In genomic region chr2:111883661-111884591, GRCh38 we compare ENCODE assay signal across 8 cellular contexts. TPM values are rescaled to one million over a fixed set of nuclear protein-coding genes. Genes with fewer than 3 reads are reported as not detected.
A peak's percentile ranks its signal among the peaks of the same experiment; 100 is the strongest.
DNase-seq lines count a peak whose midpoint lies in the region; ATAC-seq and TF ChIP-seq lines count a peak whose summit lies in the region.

Gene ANAPC1 (minus strand): TSS chr2:111884193. CDS start chr2:111880825, 3,368 bp downstream.

- no peak for TF ChIP-seq EP300 in suprapubic skin (IDR thresholded peaks at IDR 0.05)

- peak; percentile 96 for ATAC-seq in omental fat pad (ENCODE audit: low FRiP score)

- H3K4me1 Mint-ChIP-seq in activated naive CD4-positive, alpha-beta T cell treated with anti-CD3 and anti-CD28 coated beads for 36 hours (ENCODE audit: low read depth), result peaks cover 16% of the 10 kb centered on the region

- DNase-seq in GM04503 (ENCODE audit: low read depth) (peak; percentile 30), HCEC 1CT (peak; percentile 81), MM.1S (peak; percentile 89), SK-N-MC (ENCODE audit: low read depth, low spot score) (no peak), globus pallidus (ENCODE audit: low spot score) (peak; percentile 75), omental fat pad (ENCODE audit: low spot score) (peak; percentile 48), suprapubic skin (ENCODE audit: low spot score in 2 of 2) (peak; percentile 82 to 89)
- DNase-seq in activated naive CD4-positive, alpha-beta T cell treated with anti-CD3 and anti-CD28 coated beads for 36 hours, result peak; percentile 88

- H3K9me2 ChIP-seq in MM.1S (replicated peaks; ENCODE audit: insufficient read depth, low read length), result no peaks in the 10 kb centered on the region

- H3K27ac ChIP-seq in MM.1S (ENCODE audit: low read length) (peak within 1 kb of the TSS; percentile 82), SK-N-MC (peak within 1 kb of the TSS; percentile 81), suprapubic skin (peak within 1 kb of the TSS; percentile 86)

- peak within 1 kb of the TSS; percentile 89 for H2AFZ ChIP-seq in MM.1S (ENCODE audit: low read length)

- no peaks in the 10 kb centered on the region for H3K27me3 ChIP-seq in MM.1S (replicated peaks; ENCODE audit: insufficient read depth, low read length)
- H3K27me3 ChIP-seq in suprapubic skin, result no peaks in the 10 kb centered on the region

- WGBS in suprapubic skin, result 0% methylated on average over 45 of the region's 73 CpGs

- H3K4me1 ChIP-seq in MM.1S (ENCODE audit: low read length) (0 out of 2 replicates have a peak, but pooled peaks cover 3% of the 10 kb centered on the region), suprapubic skin (peaks cover 19% of the 10 kb centered on the region)

- peaks cover 28% of the 10 kb centered on the region for H3K79me2 ChIP-seq in MM.1S (ENCODE audit: low read length)

- CTCF ChIA-PET in activated naive CD4-positive, alpha-beta T cell treated with anti-CD3 and anti-CD28 coated beads for 36 hours (lab: Charles Lee), result interaction anchor here (0.6 to 2.2 kb wide), 8 partner anchors 14 to 849 kb away, joined by 3 to 4 read pairs (median 3); partner anchors contain the start of gene ZC3H8

- H3F3A ChIP-seq in MM.1S (ENCODE audit: insufficient read depth, low read length), result peaks cover 6% of the 10 kb centered on the region

- peak in 1 of 2 donors; percentile 23 for TF ChIP-seq POLR2A in suprapubic skin (IDR thresholded peaks at IDR 0.05)

- TF ChIP-seq CTCF in MM.1S (IDR thresholded peaks at IDR 0.05; ENCODE audit: low read length) (no peak), omental fat pad (IDR thresholded peaks at IDR 0.05) (no peak), suprapubic skin (IDR thresholded peaks at IDR 0.05) (no peak)

- no peaks in the 10 kb centered on the region for H3K9me3 ChIP-seq in MM.1S (replicated peaks; ENCODE audit: insufficient read depth, low read length)
- no peaks in the 10 kb centered on the region for H3K9me3 ChIP-seq in SK-N-MC (ENCODE audit: low read depth, low read length)
- H3K9me3 ChIP-seq in suprapubic skin, result no peaks in the 10 kb centered on the region

- H3K36me3 ChIP-seq in MM.1S (replicated peaks; ENCODE audit: insufficient read depth, low read length), result no peaks in the 10 kb centered on the region
- H3K36me3 ChIP-seq in SK-N-MC (ENCODE audit: insufficient read depth, low read length), result no peaks in the 10 kb centered on the region; the same call in 1 of the 2 replicates
- peaks cover 11% of the 10 kb centered on the region for H3K36me3 ChIP-seq in suprapubic skin

- peak within 1 kb of the TSS; percentile 98 for H3K4me3 Mint-ChIP-seq in activated naive CD4-positive, alpha-beta T cell treated with anti-CD3 and anti-CD28 coated beads for 36 hours

- H4K20me1 ChIP-seq in MM.1S (ENCODE audit: insufficient read depth, low read length), result no peaks in the 10 kb centered on the region

- H3K9ac ChIP-seq in MM.1S (ENCODE audit: low read length), result peak within 1 kb of the TSS; percentile 77
- peak within 1 kb of the TSS; percentile 85 for H3K9ac ChIP-seq in SK-N-MC (ENCODE audit: insufficient read length)

- no peaks in the 10 kb centered on the region for H3K9me3 Mint-ChIP-seq in activated naive CD4-positive, alpha-beta T cell treated with anti-CD3 and anti-CD28 coated beads for 36 hours

- intact Hi-C loops in activated naive CD4-positive, alpha-beta T cell treated with anti-CD3 and anti-CD28 coated beads for 36 hours (cut with micrococcal nuclease), result loop anchor here (1.0 to 10.0 kb wide), 9 partner anchors 13 to 700 kb away; partner anchors contain the start of genes CHCHD5, POLR1B, RGPD8 and TMEM87B

- no peaks in the 10 kb centered on the region for H3K27me3 Mint-ChIP-seq in activated naive CD4-positive, alpha-beta T cell treated with anti-CD3 and anti-CD28 coated beads for 36 hours (ENCODE audit: low read depth)

- H3K4me2 ChIP-seq in MM.1S (ENCODE audit: low read depth, low read length), result peak within 1 kb of the TSS; percentile 60

- peaks cover 7% of the 10 kb centered on the region for H3K36me3 Mint-ChIP-seq in activated naive CD4-positive, alpha-beta T cell treated with anti-CD3 and anti-CD28 coated beads for 36 hours (ENCODE audit: low read depth)

- H3K27ac Mint-ChIP-seq in activated naive CD4-positive, alpha-beta T cell treated with anti-CD3 and anti-CD28 coated beads for 36 hours, result peak within 1 kb of the TSS; percentile 92

- peak within 1 kb of the TSS; percentile 79 for H3K4me3 ChIP-seq in MM.1S (ENCODE audit: low read length)
- peak within 1 kb of the TSS; percentile 87 for H3K4me3 ChIP-seq in SK-N-MC
- H3K4me3 ChIP-seq in suprapubic skin, result peak within 1 kb of the TSS; percentile 93

RNA-seq across cellular contexts. Expression of gene ANAPC1, which starts in this region (rescaled TPM):
- 100 to 1,000 TPM in 1 of 2 experiments, 10 to 100 TPM in 1; 92.5 to 104 TPM for total RNA-seq in activated naive CD4-positive, alpha-beta T cell treated with anti-CD3 and anti-CD28 coated beads for 36 hours
- 10 to 100 TPM; 30.3 to 59.6 (median 38.5) TPM for total RNA-seq in omental fat pad
- 100 to 1,000 TPM in 1 of 4 donors, 10 to 100 TPM in 3; 35.9 to 101 (median 39.5) TPM for total RNA-seq in suprapubic skin
